In genomic region chr4:152634110-152634760, GRCh38 we compare ENCODE assay signal across 1 cellular context.
TF ChIP-seq lines count a peak whose summit lies in the region.

No MANE protein-coding gene starts in this region.

TF ChIP-seq in K562, 482 proteins besides CTCF, POLR2A, EP300 and RAD21 (continued from another document):
- TF ChIP-seq, protein P1, sequence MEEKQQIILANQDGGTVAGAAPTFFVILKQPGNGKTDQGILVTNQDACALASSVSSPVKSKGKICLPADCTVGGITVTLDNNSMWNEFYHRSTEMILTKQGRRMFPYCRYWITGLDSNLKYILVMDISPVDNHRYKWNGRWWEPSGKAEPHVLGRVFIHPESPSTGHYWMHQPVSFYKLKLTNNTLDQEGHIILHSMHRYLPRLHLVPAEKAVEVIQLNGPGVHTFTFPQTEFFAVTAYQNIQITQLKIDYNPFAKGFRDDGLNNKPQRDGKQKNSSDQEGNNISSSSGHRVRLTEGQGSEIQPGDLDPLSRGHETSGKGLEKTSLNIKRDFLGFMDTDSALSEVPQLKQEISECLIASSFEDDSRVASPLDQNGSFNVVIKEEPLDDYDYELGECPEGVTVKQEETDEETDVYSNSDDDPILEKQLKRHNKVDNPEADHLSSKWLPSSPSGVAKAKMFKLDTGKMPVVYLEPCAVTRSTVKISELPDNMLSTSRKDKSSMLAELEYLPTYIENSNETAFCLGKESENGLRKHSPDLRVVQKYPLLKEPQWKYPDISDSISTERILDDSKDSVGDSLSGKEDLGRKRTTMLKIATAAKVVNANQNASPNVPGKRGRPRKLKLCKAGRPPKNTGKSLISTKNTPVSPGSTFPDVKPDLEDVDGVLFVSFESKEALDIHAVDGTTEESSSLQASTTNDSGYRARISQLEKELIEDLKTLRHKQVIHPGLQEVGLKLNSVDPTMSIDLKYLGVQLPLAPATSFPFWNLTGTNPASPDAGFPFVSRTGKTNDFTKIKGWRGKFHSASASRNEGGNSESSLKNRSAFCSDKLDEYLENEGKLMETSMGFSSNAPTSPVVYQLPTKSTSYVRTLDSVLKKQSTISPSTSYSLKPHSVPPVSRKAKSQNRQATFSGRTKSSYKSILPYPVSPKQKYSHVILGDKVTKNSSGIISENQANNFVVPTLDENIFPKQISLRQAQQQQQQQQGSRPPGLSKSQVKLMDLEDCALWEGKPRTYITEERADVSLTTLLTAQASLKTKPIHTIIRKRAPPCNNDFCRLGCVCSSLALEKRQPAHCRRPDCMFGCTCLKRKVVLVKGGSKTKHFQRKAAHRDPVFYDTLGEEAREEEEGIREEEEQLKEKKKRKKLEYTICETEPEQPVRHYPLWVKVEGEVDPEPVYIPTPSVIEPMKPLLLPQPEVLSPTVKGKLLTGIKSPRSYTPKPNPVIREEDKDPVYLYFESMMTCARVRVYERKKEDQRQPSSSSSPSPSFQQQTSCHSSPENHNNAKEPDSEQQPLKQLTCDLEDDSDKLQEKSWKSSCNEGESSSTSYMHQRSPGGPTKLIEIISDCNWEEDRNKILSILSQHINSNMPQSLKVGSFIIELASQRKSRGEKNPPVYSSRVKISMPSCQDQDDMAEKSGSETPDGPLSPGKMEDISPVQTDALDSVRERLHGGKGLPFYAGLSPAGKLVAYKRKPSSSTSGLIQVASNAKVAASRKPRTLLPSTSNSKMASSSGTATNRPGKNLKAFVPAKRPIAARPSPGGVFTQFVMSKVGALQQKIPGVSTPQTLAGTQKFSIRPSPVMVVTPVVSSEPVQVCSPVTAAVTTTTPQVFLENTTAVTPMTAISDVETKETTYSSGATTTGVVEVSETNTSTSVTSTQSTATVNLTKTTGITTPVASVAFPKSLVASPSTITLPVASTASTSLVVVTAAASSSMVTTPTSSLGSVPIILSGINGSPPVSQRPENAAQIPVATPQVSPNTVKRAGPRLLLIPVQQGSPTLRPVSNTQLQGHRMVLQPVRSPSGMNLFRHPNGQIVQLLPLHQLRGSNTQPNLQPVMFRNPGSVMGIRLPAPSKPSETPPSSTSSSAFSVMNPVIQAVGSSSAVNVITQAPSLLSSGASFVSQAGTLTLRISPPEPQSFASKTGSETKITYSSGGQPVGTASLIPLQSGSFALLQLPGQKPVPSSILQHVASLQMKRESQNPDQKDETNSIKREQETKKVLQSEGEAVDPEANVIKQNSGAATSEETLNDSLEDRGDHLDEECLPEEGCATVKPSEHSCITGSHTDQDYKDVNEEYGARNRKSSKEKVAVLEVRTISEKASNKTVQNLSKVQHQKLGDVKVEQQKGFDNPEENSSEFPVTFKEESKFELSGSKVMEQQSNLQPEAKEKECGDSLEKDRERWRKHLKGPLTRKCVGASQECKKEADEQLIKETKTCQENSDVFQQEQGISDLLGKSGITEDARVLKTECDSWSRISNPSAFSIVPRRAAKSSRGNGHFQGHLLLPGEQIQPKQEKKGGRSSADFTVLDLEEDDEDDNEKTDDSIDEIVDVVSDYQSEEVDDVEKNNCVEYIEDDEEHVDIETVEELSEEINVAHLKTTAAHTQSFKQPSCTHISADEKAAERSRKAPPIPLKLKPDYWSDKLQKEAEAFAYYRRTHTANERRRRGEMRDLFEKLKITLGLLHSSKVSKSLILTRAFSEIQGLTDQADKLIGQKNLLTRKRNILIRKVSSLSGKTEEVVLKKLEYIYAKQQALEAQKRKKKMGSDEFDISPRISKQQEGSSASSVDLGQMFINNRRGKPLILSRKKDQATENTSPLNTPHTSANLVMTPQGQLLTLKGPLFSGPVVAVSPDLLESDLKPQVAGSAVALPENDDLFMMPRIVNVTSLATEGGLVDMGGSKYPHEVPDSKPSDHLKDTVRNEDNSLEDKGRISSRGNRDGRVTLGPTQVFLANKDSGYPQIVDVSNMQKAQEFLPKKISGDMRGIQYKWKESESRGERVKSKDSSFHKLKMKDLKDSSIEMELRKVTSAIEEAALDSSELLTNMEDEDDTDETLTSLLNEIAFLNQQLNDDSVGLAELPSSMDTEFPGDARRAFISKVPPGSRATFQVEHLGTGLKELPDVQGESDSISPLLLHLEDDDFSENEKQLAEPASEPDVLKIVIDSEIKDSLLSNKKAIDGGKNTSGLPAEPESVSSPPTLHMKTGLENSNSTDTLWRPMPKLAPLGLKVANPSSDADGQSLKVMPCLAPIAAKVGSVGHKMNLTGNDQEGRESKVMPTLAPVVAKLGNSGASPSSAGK (IDR thresholded peaks at IDR 0.05) = peak; percentile 34
